In genomic region chr11:118606157-118606843, GRCh38 we compare ENCODE assay signal across 7 cellular contexts. TPM values are rescaled to one million over a fixed set of nuclear protein-coding genes. Genes with fewer than 3 reads are reported as not detected.
A peak's percentile ranks its signal among the peaks of the same experiment; 100 is the strongest.
DNase-seq lines count a peak whose midpoint lies in the region; TF ChIP-seq lines count a peak whose summit lies in the region.

No MANE protein-coding gene starts in this region.

- peak overlapping the region; percentile 6 for H3K23ac ChIP-seq in mesendoderm (ENCODE audit: low read length)

- H2AK5ac ChIP-seq in mesendoderm (ENCODE audit: low read length) = no peak overlapping the region

- H4K5ac ChIP-seq in mesendoderm (ENCODE audit: low read length) = no peak overlapping the region

- H2BK5ac ChIP-seq in mesendoderm (ENCODE audit: low read length) = no peak overlapping the region

- H3K56ac ChIP-seq in mesendoderm (ENCODE audit: low read length) = no peak overlapping the region

- no peak overlapping the region for H2BK120ac ChIP-seq in mesendoderm (ENCODE audit: low read depth, low read length)

- no CpG with 5 or more reads among the region's 7 CpGs for WGBS in mesendoderm (ENCODE audit: extremely low coverage, insufficient coverage, low lambda C conversion rate)

- H3K79me2 ChIP-seq in mesendoderm (ENCODE audit: control insufficient read depth, insufficient read depth, low read length) = no peaks in the 10 kb centered on the region

- intact Hi-C loops in colonic mucosa (cut with DNase I) = no loop called here

- no peak overlapping the region for H4K8ac ChIP-seq in mesendoderm (ENCODE audit: low read depth, low read length)

- H2BK15ac ChIP-seq in mesendoderm (replicated peaks; ENCODE audit: low read depth) = no peak overlapping the region

- no peak overlapping the region for H3K4ac ChIP-seq in mesendoderm (ENCODE audit: low read depth, low read length)

- H3K9ac ChIP-seq in colonic mucosa (ENCODE audit: low read depth in 2 of 2, low read length in 2 of 2) (peak overlapping the region in 1 of 2 donors; percentile 43), mesendoderm (ENCODE audit: low read length) (no peak overlapping the region)

- H3K27ac ChIP-seq in Peyer's patch (peak overlapping the region; percentile 46 to 89 (median 80)), colonic mucosa (peak overlapping the region; percentile 34), mesendoderm (ENCODE audit: low read depth, low read length) (no peak overlapping the region)

- peaks cover 0 to 60% (median 26%) of the 10 kb centered on the region in 4 donors for H3K4me1 ChIP-seq in Peyer's patch
- H3K4me1 ChIP-seq in colonic mucosa = peaks cover 10% of the 10 kb centered on the region
- H3K4me1 ChIP-seq in mesendoderm (ENCODE audit: control insufficient read depth, low read depth, low read length) = peaks cover 2% of the 10 kb centered on the region

- no peak for DNase-seq in Peyer's patch
- no peak for DNase-seq in colonic mucosa
- peak; percentile 15 for DNase-seq in mesendoderm
- peak; percentile 50 for DNase-seq in superior temporal gyrus (ENCODE audit: extremely low spot score)
- DNase-seq in GM10266 (ENCODE audit: extremely low spot score) = no peak
- DNase-seq in NCI-H446 (lab: John Stamatoyannopoulos, UW) = no peak
- DNase-seq in dedifferentiated amniotic fluid mesenchymal stem cell (ENCODE audit: extremely low spot score) = no peak

- H3K79me1 ChIP-seq in mesendoderm (ENCODE audit: low read length) = no peaks in the 10 kb centered on the region

- H3K36me3 ChIP-seq in Peyer's patch = peaks cover 0 to 11% (median 0%) of the 10 kb centered on the region in 3 donors
- H3K36me3 ChIP-seq in colonic mucosa = peaks cover 6% of the 10 kb centered on the region
- peaks cover 8% of the 10 kb centered on the region for H3K36me3 ChIP-seq in mesendoderm (ENCODE audit: control insufficient read depth, insufficient read depth, low read length)

- no peak overlapping the region for H3K4me3 ChIP-seq in Peyer's patch
- H3K4me3 ChIP-seq in colonic mucosa = no peak overlapping the region
- H3K4me3 ChIP-seq in mesendoderm (ENCODE audit: low read length) = no peak overlapping the region

- H3K27me3 ChIP-seq in Peyer's patch (no peaks in the 10 kb centered on the region), colonic mucosa (peaks cover 21% of the 10 kb centered on the region), mesendoderm (ENCODE audit: insufficient read depth, low read length, poor library complexity) (peaks cover 38% of the 10 kb centered on the region)

- H3K9me3 ChIP-seq in Peyer's patch = no peaks in the 10 kb centered on the region
- no peaks in the 10 kb centered on the region for H3K9me3 ChIP-seq in colonic mucosa

- TF ChIP-seq CTCF in Peyer's patch (IDR thresholded peaks at IDR 0.05) (no peak), colonic mucosa (IDR thresholded peaks at IDR 0.05) (no peak), GM10266 (IDR thresholded peaks at IDR 0.05; ENCODE audit: control insufficient read depth, insufficient read depth, low read depth, missing control alignments) (no peak)

- no peak overlapping the region for H3K18ac ChIP-seq in mesendoderm (ENCODE audit: low read length)

- TF ChIP-seq POLR2A in Peyer's patch (IDR thresholded peaks at IDR 0.05) = no peak

- no peak overlapping the region for H3K4me2 ChIP-seq in mesendoderm (ENCODE audit: low read length)

RNA-seq across cellular contexts. Expression of gene PHLDB1, which starts 1.1 kb away (rescaled TPM):
- total RNA-seq in Peyer's patch = 100 to 1,000 TPM in 2 of 4 donors, 10 to 100 TPM in 2; 32.4 to 380 (median 93.8) TPM
- 10 to 100 TPM; 60.1 to 88.6 TPM for total RNA-seq in colonic mucosa
- 35.1 TPM for polyA plus RNA-seq in mesendoderm (2013, experiment 1 of 2)
- 34.9 TPM for polyA plus RNA-seq in mesendoderm (2013, experiment 2 of 2)

RNA-seq across cellular contexts. Expression of gene ARCN1, which starts 34.1 kb away (rescaled TPM):
- 100 to 1,000 TPM in 2 of 4 donors, 10 to 100 TPM in 2; 54.5 to 116 (median 91.0) TPM for total RNA-seq in Peyer's patch
- 100 to 1,000 TPM; 151 to 171 TPM for total RNA-seq in colonic mucosa
- 171 TPM for polyA plus RNA-seq in mesendoderm (2013, experiment 1 of 2)
- polyA plus RNA-seq in mesendoderm (2013, experiment 2 of 2) = 167 TPM

RNA-seq across cellular contexts. Expression of gene IFT46, which starts 40.6 kb away (rescaled TPM):
- total RNA-seq in Peyer's patch (10 to 100 TPM; 12.5 to 32.2 (median 14.4) TPM), colonic mucosa (1 to 10 TPM; 9.3 to 9.5 TPM)
- polyA plus RNA-seq in mesendoderm (2013, experiment 1 of 2) = 16.5 TPM
- polyA plus RNA-seq in mesendoderm (2013, experiment 2 of 2) = 15.3 TPM

Comparison
In these comparisons a context has a peak if more than half of its experiments do, and no peak if none do; other contexts are left out.
1. DNase-seq: peak in mesendoderm (single experiment) and superior temporal gyrus (single experiment); none in Peyer's patch (0 of 3), colonic mucosa (single experiment), GM10266 (single experiment), NCI-H446 (0 of 2) and dedifferentiated amniotic fluid mesenchymal stem cell (single experiment).